9 cellular contexts compared by ENCODE assay signal in genomic region chr16:48244863-48245195, GRCh38. TPM values are rescaled to one million over a fixed set of nuclear protein-coding genes. Genes with fewer than 3 reads are reported as not detected.
DNase-seq lines count a peak whose midpoint lies in the region; ATAC-seq, FAIRE-seq and TF ChIP-seq lines count a peak whose summit lies in the region.
"Had no signal": no experiment of that assay in that cellular context is flagged by ENCODE, and none has a peak within 500 bp of the region (broad histone marks: within the 10 kb centered on the region; RNA-seq: fewer than 3 reads in every experiment).

No MANE protein-coding gene starts in this region.

- FAIRE-seq in HepG2 (lab: Jason Lieb, UNC): no peak
- FAIRE-seq: G401.6 had no signal

- POLR2A ChIA-PET in HepG2 (lab: Yijun Ruan, JAX): interaction anchor here (1.2 to 2.8 kb wide), 5 partner anchors 10 to 140 kb away, joined by 3 to 41 read pairs (median 7); partner anchors contain the start of gene SIAH1

- no peak for TF ChIP-seq EP300 in HepG2 (IDR thresholded peaks at IDR 0.05; ENCODE audit: low read depth in 2 of 2, low read length in 2 of 2)
- no peak for TF ChIP-seq EP300 in HepG2 (CRISPR knock-in tag; IDR thresholded peaks at IDR 0.05; ENCODE audit: borderline replicate concordance)

- H2AFZ ChIP-seq in HepG2 (ENCODE audit: low read length): no peak overlapping the region

- peaks cover 6% of the 10 kb centered on the region for H3K36me3 Mint-ChIP-seq in activated T-cell treated with anti-CD3 and anti-CD28 coated beads, Interleukin-2, amount 50 U/mL, for 4 hours (ENCODE audit: insufficient read depth)

- no peaks in the 10 kb centered on the region for H3K27me3 ChIP-seq in adrenal gland
- no peaks in the 10 kb centered on the region; a peak in 1 of 5 replicates for H3K27me3 ChIP-seq in HepG2 (ENCODE audit: control insufficient read depth in 1 of 2, insufficient read depth in 2 of 2, low read length in 2 of 2)
- H3K27me3 ChIP-seq in tibial artery: no peaks in the 10 kb centered on the region

- H4K20me1 ChIP-seq in HepG2 (ENCODE audit: insufficient read depth, low read length): 0 out of 2 replicates have a peak, but pooled peaks cover 8% of the 10 kb centered on the region

- CTCF ChIA-PET in HepG2 (lab: Yijun Ruan, JAX; ENCODE audit: low intra/inter-chr PET ratio, low total read pairs): no interaction called here

- H3K9me3 Mint-ChIP-seq in activated T-cell treated with anti-CD3 and anti-CD28 coated beads, Interleukin-2, amount 50 U/mL, for 4 hours: no peaks in the 10 kb centered on the region

- peaks cover 44% of the 10 kb centered on the region for H3K4me1 Mint-ChIP-seq in activated T-cell treated with anti-CD3 and anti-CD28 coated beads, Interleukin-2, amount 50 U/mL, for 4 hours (ENCODE audit: low read depth)

- no peak for TF ChIP-seq RAD21 in HepG2 (CRISPR knock-in tag; IDR thresholded peaks at IDR 0.05)

- no peaks in the 10 kb centered on the region for H3K9me3 ChIP-seq in adrenal gland (replicated peaks in 1 of 3)
- H3K9me3 ChIP-seq in HepG2 (ENCODE audit: low read length): no peaks in the 10 kb centered on the region
- no peaks in the 10 kb centered on the region for H3K9me3 ChIP-seq in tibial artery

- H3K4me3 ChIP-seq in adrenal gland (peak overlapping the region; percentile 62 to 94 (median 86)), HepG2 (replicated peaks in 1 of 3; ENCODE audit: insufficient read depth in 1 of 3, low read depth in 2 of 3, low read length in 3 of 3) (peak overlapping the region; percentile 93 to 95 (median 93)), tibial artery (peak overlapping the region; percentile 70 to 90)

- intact Hi-C loops in adrenal gland (cut with DNase I) (no loop called here), HepG2 (cut with micrococcal nuclease; ENCODE audit: unreplicated experiment) (loop anchor here (1.0 kb wide), 1 partner anchor 10 kb away; no protein-coding TSS in a partner anchor), tibial artery (cut with DNase I; ENCODE audit: low total_unique reads) (no loop called here)

- H3K79me2 ChIP-seq in HepG2 (ENCODE audit: insufficient read depth, low read length): peaks cover 49% of the 10 kb centered on the region

- in situ Hi-C loops in HepG2 (cut with HindIII; ENCODE audit: extremely low pct_ligation_motif_present, low pct_unique_long_range_greater_than_20kb): no loop called here

- TF ChIP-seq CTCF in adrenal gland (IDR thresholded peaks at IDR 0.05): no peak
- no peak for TF ChIP-seq CTCF in HepG2 (CRISPR knock-in tag; IDR thresholded peaks at IDR 0.05)
- no peak for TF ChIP-seq CTCF in tibial artery (IDR thresholded peaks at IDR 0.05)

- DNase-seq in activated T-cell treated with anti-CD3 and anti-CD28 coated beads, Interleukin-2, amount 50 U/mL, for 4 hours: no peak
- no peak for DNase-seq in activated T-cell treated with anti-CD3 and anti-CD28 coated beads, Interleukin-2, amount 50 U/mL, for 1 hour
- no peak for DNase-seq in adrenal gland
- no peak for DNase-seq in HepG2 (ENCODE audit: low spot score)
- no peak for DNase-seq in tibial artery
- DNase-seq in retina: no peak
- DNase-seq in SHP77 treated with DMSO at 0.1 percent for 48 hours (lab: John Stamatoyannopoulos, UW): no peak

- peak in 1 of 2 donors; percentile 9 for ATAC-seq in activated T-cell treated with anti-CD3 and anti-CD28 coated beads, Interleukin-2, amount 50 U/mL, for 4 hours
- ATAC-seq in HepG2 (no peak; the same call in 1 of the 3 replicates), GM18870 (IDR thresholded peaks at IDR 0.05; ENCODE audit: unreplicated experiment) (no peak)

- peak overlapping the region; percentile 96 for H3K9ac ChIP-seq in HepG2 (ENCODE audit: insufficient read depth, low read depth, low read length)

- TF ChIP-seq POLR2A in adrenal gland (IDR thresholded peaks at IDR 0.05) (no peak), HepG2 (IDR thresholded peaks at IDR 0.05; ENCODE audit: insufficient read depth in 1 of 2, low read depth in 2 of 2, low read length in 2 of 2) (no peak)

- peak overlapping the region; percentile 93 for H3K4me2 ChIP-seq in HepG2 (ENCODE audit: low read depth, low read length)

- H3K4me1 ChIP-seq in adrenal gland (replicated peaks in 1 of 2) (peaks cover 26 to 34% of the 10 kb centered on the region in 2 donors), HepG2 (ENCODE audit: insufficient read depth, low read length) (peaks cover 34% of the 10 kb centered on the region), tibial artery (peaks cover 0 to 34% (median 24%) of the 10 kb centered on the region in 4 donors)

- 1 to 6% (median 4%) methylated on average over 8 of the region's 8 CpGs for WGBS in adrenal gland, 4 donors
- WGBS in HepG2 (ENCODE audit: low lambda C conversion rate): 2% methylated on average over 8 of the region's 8 CpGs

- no peaks in the 10 kb centered on the region for H3K36me3 ChIP-seq in adrenal gland (replicated peaks in 1 of 2)
- peaks cover 0 to 6% of the 10 kb centered on the region in 2 experiments; a peak in 2 of 5 replicates for H3K36me3 ChIP-seq in HepG2 (replicated peaks in 1 of 2; ENCODE audit: control insufficient read depth in 1 of 2, insufficient read depth in 2 of 2, low read length in 2 of 2)
- no peaks in the 10 kb centered on the region for H3K36me3 ChIP-seq in tibial artery

- peak overlapping the region; percentile 97 for H3K4me3 Mint-ChIP-seq in activated T-cell treated with anti-CD3 and anti-CD28 coated beads, Interleukin-2, amount 50 U/mL, for 4 hours

- no TSS peak for BruUV-seq in HepG2 (replicated peaks; lab: Mats Ljungman, UMichigan)

- H3K27ac ChIP-seq in adrenal gland (peak overlapping the region in 4 of 5 donors; percentile 81 to 95 (median 92)), HepG2 (ENCODE audit: extremely low read length, insufficient read depth, low read length) (peak overlapping the region; percentile 85), tibial artery (peak overlapping the region; percentile 82 to 84)

- H3K27me3 Mint-ChIP-seq in activated T-cell treated with anti-CD3 and anti-CD28 coated beads, Interleukin-2, amount 50 U/mL, for 4 hours (ENCODE audit: low read depth): no peaks in the 10 kb centered on the region

RNA-seq across cellular contexts. Expression of gene LONP2, which starts 0.7 kb away (rescaled TPM):
- 10 to 100 TPM; 50.5 to 57.6 (median 53.1) TPM for total RNA-seq in activated T-cell treated with anti-CD3 and anti-CD28 coated beads, Interleukin-2, amount 50 U/mL, for 4 hours
- total RNA-seq in adrenal gland (10 to 100 TPM; 45.3 to 82.9 (median 75.2) TPM), HepG2 (2016; rRNA removed; fragmentation: Illumina TruSeq; extraction: Trizol) (63.3 and 85.6 TPM in 2 replicates)
- polyA plus RNA-seq in adrenal gland (10 to 100 TPM; 60.7 to 89.1 (median 65.7) TPM), HepG2 (2011; rRNA removed) (39.2 and 41.3 TPM in 2 replicates)
- total RNA-seq in HepG2 (2016; cell fraction: cytosol; rRNA removed; fragmentation: Illumina TruSeq; extraction: Trizol; ENCODE audit: low read depth): 26.7 and 27.2 TPM in 2 replicates
- 63.0 and 78.4 TPM in 2 replicates for total RNA-seq in HepG2 (2016; cell fraction: insoluble cytoplasmic fraction; rRNA removed; fragmentation: Illumina TruSeq; extraction: Trizol)
- 27.7 and 32.4 TPM in 2 replicates for total RNA-seq in HepG2 (2016; cell fraction: membrane; rRNA removed; fragmentation: Illumina TruSeq; extraction: Trizol)
- 49.5 and 56.4 TPM in 2 replicates for total RNA-seq in HepG2 (2016; cell fraction: nucleus; rRNA removed; fragmentation: Illumina TruSeq; extraction: Trizol)
- polyA plus RNA-seq in HepG2 (2011; cell fraction: cytosol; rRNA removed): 22.8 and 26.7 TPM in 2 replicates
- 42.5 and 46.5 TPM in 2 replicates for polyA plus RNA-seq in HepG2 (2011; cell fraction: nucleus; rRNA removed)
- 26.7 and 35.9 TPM in 2 replicates for polyA plus RNA-seq in HepG2 (2012)
- polyA plus RNA-seq in HepG2 (2016; cell fraction: cytosol; fragmentation: Illumina TruSeq; extraction: Trizol; ENCODE audit: low read depth): 3.8 and 4.6 TPM in 2 replicates
- 47.9 and 51.0 TPM in 2 replicates for polyA plus RNA-seq in HepG2 (2016; cell fraction: insoluble cytoplasmic fraction; fragmentation: Illumina TruSeq; extraction: Trizol; ENCODE audit: low read depth)
- 7.6 and 10.0 TPM in 2 replicates for polyA plus RNA-seq in HepG2 (2016; cell fraction: membrane; fragmentation: Illumina TruSeq; extraction: Trizol; ENCODE audit: low read depth)
- polyA plus RNA-seq in HepG2 (2016; cell fraction: nucleus; fragmentation: Illumina TruSeq; extraction: Trizol; ENCODE audit: insufficient read depth, low read depth): 47.6 and 48.7 TPM in 2 replicates
- polyA minus RNA-seq in HepG2 (2011; rRNA and poly(A)+ RNA removed; ENCODE audit: low replicate concordance): 88.6 and 115 TPM in 2 replicates
- 55.5 and 68.8 TPM in 2 replicates for polyA minus RNA-seq in HepG2 (2011; cell fraction: cytosol; rRNA and poly(A)+ RNA removed)
- 91.2 and 118 TPM in 2 replicates for polyA minus RNA-seq in HepG2 (2011; cell fraction: nucleus; rRNA and poly(A)+ RNA removed)

RNA-seq across cellular contexts. Expression of gene ABCC11, which starts 2.5 kb away (rescaled TPM):
- total RNA-seq in activated T-cell treated with anti-CD3 and anti-CD28 coated beads, Interleukin-2, amount 50 U/mL, for 4 hours: under 1 TPM; 0.05 to 0.08 (median 0.08) TPM
- under 1 TPM in 6 of 8 donors, not detected in 2; 0.25 to 0.74 (median 0.27) TPM for total RNA-seq in adrenal gland
- under 1 TPM in 2 of 3 donors, not detected in 1; 0.20 to 0.27 TPM for polyA plus RNA-seq in adrenal gland
- total RNA-seq in HepG2 (2016; rRNA removed; fragmentation: Illumina TruSeq; extraction: Trizol): 1.0 and 1.2 TPM in 2 replicates
- total RNA-seq in HepG2 (2016; cell fraction: cytosol; rRNA removed; fragmentation: Illumina TruSeq; extraction: Trizol; ENCODE audit: low read depth): 0.09 and 0.20 TPM in 2 replicates
- 0.89 and 1.7 TPM in 2 replicates for total RNA-seq in HepG2 (2016; cell fraction: insoluble cytoplasmic fraction; rRNA removed; fragmentation: Illumina TruSeq; extraction: Trizol)
- total RNA-seq in HepG2 (2016; cell fraction: membrane; rRNA removed; fragmentation: Illumina TruSeq; extraction: Trizol): 0.34 and 0.62 TPM in 2 replicates
- total RNA-seq in HepG2 (2016; cell fraction: nucleus; rRNA removed; fragmentation: Illumina TruSeq; extraction: Trizol): 0.62 and 0.81 TPM in 2 replicates
- 1.4 and 2.2 TPM in 2 replicates for polyA plus RNA-seq in HepG2 (2011; rRNA removed)
- polyA plus RNA-seq in HepG2 (2011; cell fraction: cytosol; rRNA removed): 1.1 and 1.3 TPM in 2 replicates
- polyA plus RNA-seq in HepG2 (2011; cell fraction: nucleus; rRNA removed): 1.2 and 1.6 TPM in 2 replicates
- 0.80 and 1.1 TPM in 2 replicates for polyA plus RNA-seq in HepG2 (2012)
- 0.10 and 0.20 TPM in 2 replicates for polyA plus RNA-seq in HepG2 (2016; cell fraction: cytosol; fragmentation: Illumina TruSeq; extraction: Trizol; ENCODE audit: low read depth)
- 1.0 and 1.2 TPM in 2 replicates for polyA plus RNA-seq in HepG2 (2016; cell fraction: insoluble cytoplasmic fraction; fragmentation: Illumina TruSeq; extraction: Trizol; ENCODE audit: low read depth)
- 0.32 and 0.61 TPM in 2 replicates for polyA plus RNA-seq in HepG2 (2016; cell fraction: membrane; fragmentation: Illumina TruSeq; extraction: Trizol; ENCODE audit: low read depth)
- 0.83 and 1.9 TPM in 2 replicates for polyA plus RNA-seq in HepG2 (2016; cell fraction: nucleus; fragmentation: Illumina TruSeq; extraction: Trizol; ENCODE audit: insufficient read depth, low read depth)
- 0.51 and 3.8 TPM in 2 replicates for polyA minus RNA-seq in HepG2 (2011; rRNA and poly(A)+ RNA removed; ENCODE audit: low replicate concordance)
- 0.88 and 1.8 TPM in 2 replicates for polyA minus RNA-seq in HepG2 (2011; cell fraction: cytosol; rRNA and poly(A)+ RNA removed)
- 0.64 and 1.4 TPM in 2 replicates for polyA minus RNA-seq in HepG2 (2011; cell fraction: nucleus; rRNA and poly(A)+ RNA removed)
